12 cellular contexts compared by ENCODE assay signal in genomic region chr17:69228576-69228975, GRCh38. TPM values are rescaled to one million over a fixed set of nuclear protein-coding genes. Genes with fewer than 3 reads are reported as not detected.
DNase-seq lines count a peak whose midpoint lies in the region; ATAC-seq and TF ChIP-seq lines count a peak whose summit lies in the region.
"Had no signal": no experiment of that assay in that cellular context is flagged by ENCODE, and none has a peak within 500 bp of the region (broad histone marks: within the 10 kb centered on the region; RNA-seq: fewer than 3 reads in every experiment).

Gene ABCA10 (minus strand): TSS chr17:69228824. CDS start chr17:69225358, 3,466 bp downstream.

- DNase-seq in CD14-positive monocyte (ENCODE audit: low spot score) = no peak
- DNase-seq in dedifferentiated amniotic fluid mesenchymal stem cell (ENCODE audit: extremely low spot score) = peak; percentile 47
- no peak for DNase-seq in left lobe of liver (ENCODE audit: low spot score)
- DNase-seq in GM19238 (ENCODE audit: insufficient read length, low spot score) = no peak
- DNase-seq in activated CD8-positive, alpha-beta memory T cell treated with anti-CD3 and anti-CD28 coated beads, Interleukin-2, amount 50 U/mL, for 48 hours = no peak
- DNase-seq in NK-92 (lab: John Stamatoyannopoulos, UW; ENCODE audit: unreplicated experiment) = no peak
- DNase-seq: activated effector memory CD4-positive, alpha-beta T cell treated with anti-CD3 and anti-CD28 coated beads, Interleukin-2, amount 50 U/mL, for 16 hours; effector memory CD8-positive, alpha-beta T cell; GOT3; stimulated activated CD4-positive, alpha-beta T cell treated with anti-CD3 and anti-CD28 coated beads, Interleukin-4, amount 100 ng/mL, for 1 hour had no signal

- ATAC-seq in left lobe of liver (peak; percentile 62), GM21360 (IDR thresholded peaks at IDR 0.05; ENCODE audit: unreplicated experiment) (no peak)
- ATAC-seq in stimulated activated memory B cell treated with anti-CD40 and anti-IgM and Interleukin-4, amounts not matched to agents 10 μg/mL and 1 μg/mL and 100 μg/mL, for 72 hours = no peak
- ATAC-seq: effector memory CD8-positive, alpha-beta T cell had no signal

- TF ChIP-seq CTCF in CD14-positive monocyte (IDR thresholded peaks at IDR 0.05) = no peak

- H3K4me3 Mint-ChIP-seq in CD14-positive monocyte = peak within 1 kb of the TSS in 1 of 2 donors; percentile 43
- H3K4me3 Mint-ChIP-seq in stimulated activated memory B cell treated with anti-CD40 and anti-IgM and Interleukin-4, amounts not matched to agents 10 μg/mL and 1 μg/mL and 100 μg/mL, for 72 hours = no peak within 1 kb of the TSS
- H3K4me3 Mint-ChIP-seq: effector memory CD8-positive, alpha-beta T cell had no signal

- H3K4me1 Mint-ChIP-seq in CD14-positive monocyte = peaks cover 13% of the 10 kb centered on the region
- H3K4me1 Mint-ChIP-seq in stimulated activated memory B cell treated with anti-CD40 and anti-IgM and Interleukin-4, amounts not matched to agents 10 μg/mL and 1 μg/mL and 100 μg/mL, for 72 hours = peaks cover 25% of the 10 kb centered on the region

- no peaks in the 10 kb centered on the region for H3K27me3 Mint-ChIP-seq in CD14-positive monocyte (ENCODE audit: low read depth in 3 of 3)
- H3K27me3 Mint-ChIP-seq in stimulated activated memory B cell treated with anti-CD40 and anti-IgM and Interleukin-4, amounts not matched to agents 10 μg/mL and 1 μg/mL and 100 μg/mL, for 72 hours = no peaks in the 10 kb centered on the region
- H3K27me3 Mint-ChIP-seq: effector memory CD8-positive, alpha-beta T cell had no signal

- H3K36me3 Mint-ChIP-seq in CD14-positive monocyte = peaks cover 0 to 8% of the 10 kb centered on the region in 2 donors
- H3K36me3 Mint-ChIP-seq in stimulated activated memory B cell treated with anti-CD40 and anti-IgM and Interleukin-4, amounts not matched to agents 10 μg/mL and 1 μg/mL and 100 μg/mL, for 72 hours = peaks cover 11% of the 10 kb centered on the region

- intact Hi-C loops in CD14-positive monocyte (cut with micrococcal nuclease) = no loop called here

- peak within 1 kb of the TSS in 6 of 7 donors; percentile 1 to 88 (median 62) for H3K27ac Mint-ChIP-seq in CD14-positive monocyte
- peak within 1 kb of the TSS; percentile 66 for H3K27ac Mint-ChIP-seq in stimulated activated memory B cell treated with anti-CD40 and anti-IgM and Interleukin-4, amounts not matched to agents 10 μg/mL and 1 μg/mL and 100 μg/mL, for 72 hours
- H3K27ac Mint-ChIP-seq: effector memory CD8-positive, alpha-beta T cell had no signal

- peaks cover 6 to 27% (median 18%) of the 10 kb centered on the region in 7 donors for H3K9me3 Mint-ChIP-seq in CD14-positive monocyte
- peaks cover 21% of the 10 kb centered on the region for H3K9me3 Mint-ChIP-seq in stimulated activated memory B cell treated with anti-CD40 and anti-IgM and Interleukin-4, amounts not matched to agents 10 μg/mL and 1 μg/mL and 100 μg/mL, for 72 hours

RNA-seq across cellular contexts. Expression of gene ABCA10, which starts in this region (rescaled TPM):
- under 1 TPM in 1 of 2 donors, not detected in 1; 0.08 TPM for polyA plus RNA-seq in CD14-positive monocyte
- total RNA-seq in left lobe of liver = 3.1 TPM
